1 cellular context compared by ENCODE assay signal in the genomic region with DNA sequence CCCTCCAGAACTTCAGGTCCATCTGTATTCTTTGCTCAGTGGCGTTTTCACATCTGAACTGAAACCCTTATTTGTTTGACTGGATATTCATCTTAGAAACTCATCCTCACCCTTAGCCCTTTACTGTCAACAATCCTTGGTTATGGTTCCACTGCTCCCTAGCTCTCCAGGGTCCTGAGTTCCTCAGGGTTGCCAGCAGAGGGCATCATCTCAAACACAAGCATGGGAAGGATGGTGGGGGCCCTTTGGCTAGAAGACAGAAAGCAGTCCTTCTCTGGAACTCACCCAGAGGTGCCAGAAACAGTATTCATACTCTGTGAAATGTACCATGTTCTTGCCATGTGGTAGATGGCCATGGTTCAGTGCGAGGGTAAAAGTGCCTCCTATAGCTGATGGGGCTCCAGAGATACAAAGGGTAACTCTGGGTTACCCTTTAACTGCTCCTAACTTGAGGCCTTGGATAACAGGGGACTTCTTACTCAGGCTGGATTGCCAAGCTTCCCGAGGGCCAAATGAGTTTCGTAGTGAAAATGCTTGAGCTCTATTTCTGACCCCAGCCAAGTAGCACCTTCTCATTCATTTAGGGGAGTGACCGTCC.
TF ChIP-seq lines count a peak whose summit lies in the region.

No MANE protein-coding gene starts in this region.

TF ChIP-seq in SK-N-SH, 30 proteins besides CTCF, POLR2A, EP300 and RAD21 (continued from another document):
- TF ChIP-seq SMC3 (IDR thresholded peaks at IDR 0.05; ENCODE audit: low read depth, low read length), result peak; percentile 55
